In the genomic region with DNA sequence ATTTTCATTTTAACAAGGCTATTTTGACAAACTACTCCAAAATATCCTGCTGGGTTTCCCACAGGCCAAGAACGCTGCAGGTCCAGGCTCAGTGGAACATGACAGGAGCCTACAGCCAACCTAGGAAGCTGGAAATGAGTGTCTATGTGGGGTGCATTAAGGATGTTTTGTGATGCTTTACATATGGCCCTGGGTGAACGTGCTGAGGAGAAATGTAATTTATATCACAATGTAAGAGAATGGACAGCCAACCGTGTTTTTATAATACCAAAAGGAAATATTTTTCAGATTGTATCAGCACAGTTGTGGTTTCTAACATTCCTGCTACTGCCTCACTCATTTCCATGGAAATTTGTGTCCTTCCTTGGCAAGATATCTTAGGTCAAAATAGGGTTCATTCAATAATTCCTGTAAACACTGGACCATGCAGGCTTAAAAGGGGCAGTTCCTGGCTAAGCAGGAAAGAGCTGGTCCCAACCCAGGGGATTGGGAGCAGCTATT, we compare ENCODE assay signal across 11 cellular contexts.
DNase-seq lines count a peak whose midpoint lies in the region; ATAC-seq and TF ChIP-seq lines count a peak whose summit lies in the region.
"Had no signal": no experiment of that assay in that cellular context is flagged by ENCODE, and none has a peak within 500 bp of the region (broad histone marks: within the 10 kb centered on the region; RNA-seq: fewer than 3 reads in every experiment).

No MANE protein-coding gene starts in this region.

- no peaks in the 10 kb centered on the region for H3K27me3 ChIP-seq in subcutaneous abdominal adipose tissue (ENCODE audit: control insufficient read depth in 5 of 5, insufficient read depth in 4 of 5, low read length in 5 of 5)

- no peak for TF ChIP-seq CTCF in choroid plexus epithelial cell (conservative IDR thresholded peaks at IDR 0.05; ENCODE audit: low read depth, low read length)

- no peak overlapping the region for H3K4me3 ChIP-seq in choroid plexus epithelial cell (ENCODE audit: low read depth, low read length)
- no peak overlapping the region for H3K4me3 ChIP-seq in subcutaneous abdominal adipose tissue (ENCODE audit: low read depth in 1 of 5, low read length in 5 of 5)

- DNase-seq in HCEC 1CT (peak; percentile 95), choroid plexus epithelial cell (ENCODE audit: low read depth) (peak; percentile 72), kidney glomerular epithelial cell (lab: John Stamatoyannopoulos, UW) (peak; percentile 74), NCI-H1436 treated with DMSO at 0.1 percent for 48 hours (lab: John Stamatoyannopoulos, UW) (no peak), T-helper 9 cell (no peak)
- DNase-seq: activated T-cell treated with anti-CD3 and anti-CD28 coated beads, Interleukin-2, amount 50 U/mL, for 24 hours; DMS 273 treated with DMSO at 0.1 percent for 48 hours; naive B cell had no signal

- H3K9ac ChIP-seq in subcutaneous abdominal adipose tissue (ENCODE audit: low read length in 5 of 5): no peak overlapping the region

- no peak for ATAC-seq in activated CD4-positive, CD25-positive, alpha-beta regulatory T cell treated with anti-CD3 and anti-CD28 coated beads, Interleukin-2, amount 50 U/mL, for 24 hours
- no peak for ATAC-seq in HG02798 (IDR thresholded peaks at IDR 0.05; ENCODE audit: poor library complexity, unreplicated experiment)

- peaks cover 2 to 8% (median 3%) of the 10 kb centered on the region in 5 donors for H3K4me1 ChIP-seq in subcutaneous abdominal adipose tissue (ENCODE audit: control insufficient read depth in 5 of 5, insufficient read depth in 5 of 5, low read length in 5 of 5)

- no peaks in the 10 kb centered on the region for H3K36me3 ChIP-seq in subcutaneous abdominal adipose tissue (ENCODE audit: control insufficient read depth in 5 of 5, insufficient read depth in 5 of 5, low read length in 5 of 5)

- H3K9me3 ChIP-seq in subcutaneous abdominal adipose tissue (ENCODE audit: control insufficient read depth in 5 of 5, low read length in 5 of 5): no peaks in the 10 kb centered on the region

- peak overlapping the region; percentile 56 for H3K27ac ChIP-seq in subcutaneous abdominal adipose tissue (ENCODE audit: low read depth, low read length)

Comparison
In these comparisons a context has a peak if more than half of its experiments do, and no peak if none do; other contexts are left out.
1. DNase-seq: peak in HCEC 1CT (single experiment), choroid plexus epithelial cell (single experiment) and kidney glomerular epithelial cell (single experiment); none in NCI-H1436 treated with DMSO at 0.1 percent for 48 hours (single experiment) and T-helper 9 cell (single experiment).